Comparison of ENCODE assay signal across 20 cellular contexts in the genomic region with DNA sequence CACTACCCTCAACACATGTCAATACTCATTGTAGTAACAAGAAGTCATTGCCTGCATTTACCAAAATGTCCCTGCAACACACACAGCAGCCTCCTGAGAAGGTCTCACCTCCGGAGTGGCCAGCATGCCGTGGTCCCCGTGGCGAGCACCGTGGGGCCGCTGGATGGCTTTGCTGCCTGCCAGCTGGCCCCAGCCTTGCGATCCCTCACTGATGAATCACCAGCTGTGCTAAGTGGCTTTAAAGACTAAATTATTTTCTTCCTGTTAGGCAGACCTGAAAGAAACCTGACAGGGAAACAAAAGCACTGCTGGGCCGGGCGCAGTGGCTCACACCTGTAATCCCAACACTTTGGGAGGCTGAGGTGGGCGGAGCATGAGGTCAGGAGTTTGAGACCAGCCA.
DNase-seq lines count a peak whose midpoint lies in the region; ATAC-seq and TF ChIP-seq lines count a peak whose summit lies in the region.
"Had no signal": no experiment of that assay in that cellular context is flagged by ENCODE, and none has a peak within 500 bp of the region (broad histone marks: within the 10 kb centered on the region; RNA-seq: fewer than 3 reads in every experiment).

No MANE protein-coding gene starts in this region.

- intact Hi-C loops in posterior vena cava (cut with DNase I) = no loop called here

- no peak overlapping the region for H3K27ac ChIP-seq in GM23248
- H3K27ac ChIP-seq: C4-2B, heart left ventricle, left lung, thyroid gland had no signal

- in situ Hi-C loops in GM23248 (cut with MboI) = no loop called here

- no peaks in the 10 kb centered on the region for H3K36me3 ChIP-seq in GM23248 (ENCODE audit: low read depth)
- H3K36me3 ChIP-seq: heart left ventricle, left lung, thyroid gland had no signal

- H2AFZ ChIP-seq in GM23248 = no peak overlapping the region

- peaks cover 12% of the 10 kb centered on the region for H3F3A ChIP-seq in GM23248 (ENCODE audit: insufficient read depth)

- H3K79me2 ChIP-seq in GM23248 (ENCODE audit: insufficient read depth) = no peaks in the 10 kb centered on the region

- no peaks in the 10 kb centered on the region for H3K27me3 ChIP-seq in GM23248 (replicated peaks; ENCODE audit: insufficient read depth)
- H3K27me3 ChIP-seq: heart left ventricle, thyroid gland had no signal

- peak; percentile 54 for DNase-seq in GM23248
- DNase-seq in NCI-H2227 (lab: John Stamatoyannopoulos, UW; ENCODE audit: unreplicated experiment) = peak; percentile 73
- peak; percentile 21 for DNase-seq in epithelial cell of esophagus (ENCODE audit: low read depth)
- DNase-seq in posterior vena cava (ENCODE audit: low spot score) = peak; percentile 29
- DNase-seq in DMS 273 (lab: John Stamatoyannopoulos, UW; ENCODE audit: unreplicated experiment) = no peak
- no peak for DNase-seq in medulla oblongata (ENCODE audit: extremely low spot score)
- DNase-seq: activated CD4-positive, CD25-positive, alpha-beta regulatory T cell treated with anti-CD3 and anti-CD28 coated beads, Interleukin-2, amount 50 U/mL, for 72 hours; activated naive CD4-positive, alpha-beta T cell treated with Interleukin-2 at 50 U/mL for 16 hours; heart left ventricle; left lung; natural killer cell; NCI-H1694; NCI-H524 treated with DMSO at 0.1 percent for 48 hours; right cardiac atrium; stimulated activated CD4-positive, alpha-beta T cell treated with anti-CD3 and anti-CD28 coated beads, Interleukin-4, amount 100 ng/mL, for 1 hour; T-helper 2 cell; thyroid gland had no signal

- peak overlapping the region; percentile 4 for H3K4me2 ChIP-seq in GM23248 (ENCODE audit: unreplicated experiment)

- no peak for TF ChIP-seq CTCF in epithelial cell of esophagus (IDR thresholded peaks at IDR 0.05; ENCODE audit: insufficient read depth, low read depth, low read length, missing control alignments)

- ATAC-seq in GM21825 (IDR thresholded peaks at IDR 0.05; ENCODE audit: unreplicated experiment) = no peak
- no peak for ATAC-seq in HG03457 (IDR thresholded peaks at IDR 0.05; ENCODE audit: unreplicated experiment)
- ATAC-seq: heart left ventricle, left lung, natural killer cell, right cardiac atrium had no signal

- no peaks in the 10 kb centered on the region for H3K9me2 ChIP-seq in GM23248 (ENCODE audit: insufficient read depth)

- 26 to 36% methylated on average over 10 of the region's 10 CpGs for WGBS in GM23248 (ENCODE audit: low coverage in 1 of 2, low lambda C conversion rate in 2 of 2, missing lambda C conversion rate in 2 of 2), 2 experiments

- H3K9me3 ChIP-seq in GM23248 (ENCODE audit: low read depth) = no peaks in the 10 kb centered on the region
- H3K9me3 ChIP-seq: heart left ventricle, thyroid gland had no signal

- H3K9ac ChIP-seq in GM23248 = no peak overlapping the region

- H3K4me1 ChIP-seq in GM23248 (ENCODE audit: insufficient read depth) = peaks cover 35% of the 10 kb centered on the region
- H3K4me1 ChIP-seq: heart left ventricle, left lung, thyroid gland had no signal

- H3K4me3 ChIP-seq in GM23248 = no peak overlapping the region
- no peak overlapping the region for H3K4me3 ChIP-seq in epithelial cell of esophagus (ENCODE audit: low read length)
- H3K4me3 ChIP-seq: heart left ventricle, left lung, thyroid gland had no signal

- H4K20me1 ChIP-seq in GM23248 (ENCODE audit: insufficient read depth) = no peaks in the 10 kb centered on the region

Comparison
In these comparisons a context has a peak if more than half of its experiments do, and no peak if none do; other contexts are left out.
1. DNase-seq: peak in GM23248 (single experiment), NCI-H2227 (single experiment), epithelial cell of esophagus (single experiment) and posterior vena cava (single experiment); none in DMS 273 (single experiment) and medulla oblongata (single experiment).